24 cellular contexts compared by ENCODE assay signal in genomic region chr5:32618962-32619361, GRCh38.
"Had no signal": no experiment of that assay in that cellular context is flagged by ENCODE, and none has a peak within 500 bp of the region (broad histone marks: within the 10 kb centered on the region; RNA-seq: fewer than 3 reads in every experiment).

No MANE protein-coding gene starts in this region.

- H3K79me2 ChIP-seq: parathyroid adenoma had no signal

- H3K9ac ChIP-seq: parathyroid adenoma had no signal

- H3K4me1 Mint-ChIP-seq: immature natural killer cell; mesothelial cell of epicardium; naive B cell; nephron progenitor cell; stimulated activated naive B cell treated with anti-CD40 and anti-IgM and Interleukin-4, amounts not matched to agents 10 μg/mL and 1 μg/mL and 100 μg/mL, for 72 hours had no signal

- H3K27ac ChIP-seq: parathyroid adenoma, psoas muscle, skin epidermis, stomach, testis, tibial artery, upper lobe of right lung had no signal

- H2AFZ ChIP-seq: parathyroid adenoma had no signal

- H3K36me3 Mint-ChIP-seq: mesothelial cell of epicardium, naive B cell, natural killer cell had no signal

- H3K27me3 ChIP-seq: stomach, testis, tibial artery, upper lobe of right lung had no signal

- H3K36me3 ChIP-seq: stomach, tibial artery, upper lobe of right lung had no signal

- H3K4me3 Mint-ChIP-seq: immature natural killer cell; mesothelial cell of epicardium; naive B cell; natural killer cell; nephron progenitor cell; stimulated activated naive B cell treated with anti-CD40 and anti-IgM and Interleukin-4, amounts not matched to agents 10 μg/mL and 1 μg/mL and 100 μg/mL, for 72 hours had no signal

- H3K9me3 ChIP-seq: psoas muscle, stomach, testis, tibial artery, upper lobe of right lung had no signal

- H3K27me3 Mint-ChIP-seq: naive B cell; stimulated activated naive B cell treated with anti-CD40 and anti-IgM and Interleukin-4, amounts not matched to agents 10 μg/mL and 1 μg/mL and 100 μg/mL, for 72 hours had no signal

- H3K4me3 ChIP-seq: lung, psoas muscle, skin epidermis, stomach, testis, tibial artery, upper lobe of right lung had no signal

- H3K4me1 ChIP-seq: parathyroid adenoma, stomach, testis, tibial artery, upper lobe of right lung had no signal

- H3K27ac Mint-ChIP-seq: immature natural killer cell; mesothelial cell of epicardium; natural killer cell; nephron progenitor cell; stimulated activated naive B cell treated with anti-CD40 and anti-IgM and Interleukin-4, amounts not matched to agents 10 μg/mL and 1 μg/mL and 100 μg/mL, for 72 hours had no signal

- ATAC-seq: natural killer cell; psoas muscle; sciatic nerve; stimulated activated naive B cell treated with anti-CD40 and anti-IgM and Interleukin-4, amounts not matched to agents 10 μg/mL and 1 μg/mL and 100 μg/mL, for 72 hours; stimulated activated naive CD8-positive, alpha-beta T cell treated with anti-CD3 and anti-CD28 coated beads, Interleukin-15, Interleukin-2, amounts not matched to agents 100 U/mL and 50 U/mL, for 24 hours; upper lobe of right lung had no signal

- H3K9me3 Mint-ChIP-seq: immature natural killer cell; mesothelial cell of epicardium; naive B cell; natural killer cell; nephron progenitor cell; stimulated activated naive B cell treated with anti-CD40 and anti-IgM and Interleukin-4, amounts not matched to agents 10 μg/mL and 1 μg/mL and 100 μg/mL, for 72 hours had no signal

- DNase-seq: hypothalamus; immature natural killer cell; kidney; mesendoderm; naive B cell; natural killer cell; nephron progenitor cell; psoas muscle; stimulated activated CD4-positive, alpha-beta T cell treated with anti-CD3 and anti-CD28 coated beads, Interleukin-12 subunit alpha, Interleukin-12 subunit beta, amount 100 ng/mL, for 4 hours; stimulated activated CD4-positive, alpha-beta T cell treated with anti-CD3 and anti-CD28 coated beads, Interleukin-15, amount 100 ng/mL, for 24 hours; stimulated activated CD4-positive, alpha-beta T cell treated with anti-CD3 and anti-CD28 coated beads, Interleukin-2, amount 100 ng/mL, for 24 hours; stimulated activated CD4-positive, alpha-beta T cell treated with anti-CD3 and anti-CD28 coated beads, Interleukin-4, amount 100 ng/mL, for 1 hour; stimulated activated naive B cell treated with anti-CD40 and anti-IgM and Interleukin-4, amounts not matched to agents 10 μg/mL and 1 μg/mL and 100 μg/mL, for 72 hours; stimulated activated naive CD8-positive, alpha-beta T cell treated with anti-CD3 and anti-CD28 coated beads, Interleukin-15, Interleukin-2, amounts not matched to agents 100 U/mL and 50 U/mL, for 24 hours; stomach; testis; tibial artery; trophoblast cell; upper lobe of right lung had no signal
